In the genomic region with DNA sequence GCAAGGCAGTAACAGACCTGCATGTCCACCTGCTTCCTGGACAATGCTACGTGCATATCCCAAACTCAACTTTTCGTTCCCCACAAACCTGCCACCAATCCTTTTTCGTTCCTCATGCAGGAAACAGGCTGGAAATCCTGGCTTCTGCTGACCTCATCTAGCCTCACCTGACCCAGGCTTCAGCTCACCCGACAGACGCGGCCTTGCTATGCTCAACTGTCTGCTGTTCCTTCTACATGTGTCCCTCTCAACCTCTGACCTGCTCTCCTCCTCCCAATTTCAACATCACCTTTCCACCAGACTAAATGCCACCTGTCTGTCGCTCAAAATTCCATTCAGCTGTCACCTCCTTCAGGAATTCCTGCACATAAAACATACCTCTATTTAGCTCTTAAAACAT, we compare ENCODE assay signal across 18 cellular contexts. TPM values are rescaled to one million over a fixed set of nuclear protein-coding genes. Genes with fewer than 3 reads are reported as not detected.
DNase-seq lines count a peak whose midpoint lies in the region; ATAC-seq and TF ChIP-seq lines count a peak whose summit lies in the region.
"Had no signal": no experiment of that assay in that cellular context is flagged by ENCODE, and none has a peak within 500 bp of the region (broad histone marks: within the 10 kb centered on the region; RNA-seq: fewer than 3 reads in every experiment).

No MANE protein-coding gene starts in this region.

- H3K9ac ChIP-seq in H9 (ENCODE audit: extremely low read depth, insufficient read length, low read length) = no peak overlapping the region

- H3K27me3 Mint-ChIP-seq in CD4-positive, alpha-beta T cell = no peaks in the 10 kb centered on the region
- H3K27me3 Mint-ChIP-seq in H9 (ENCODE audit: low read depth) (no peaks in the 10 kb centered on the region), naive B cell (no peaks in the 10 kb centered on the region)
- no peaks in the 10 kb centered on the region for H3K27me3 Mint-ChIP-seq in activated T-helper 2 cell treated with anti-CD3 and anti-CD28 coated beads, Interferon-gamma antibody, Interleukin-2, Interleukin-4, amounts not matched to agents 10 μg/mL and 5 μg/mL and 100 μg/mL, durations not matched to agents 14 hours and 24 hours and 36 hours (ENCODE audit: low read depth)
- H3K27me3 Mint-ChIP-seq: type B pancreatic cell had no signal

- no peaks in the 10 kb centered on the region for H3K27me3 ChIP-seq in CD4-positive, alpha-beta T cell (ENCODE audit: control insufficient read depth, insufficient read depth, low read length)
- no peaks in the 10 kb centered on the region for H3K27me3 ChIP-seq in H9 (ENCODE audit: insufficient read depth, low read length)
- H3K27me3 ChIP-seq: esophagus squamous epithelium, hepatocyte had no signal

- H3K36me3 Mint-ChIP-seq in CD4-positive, alpha-beta T cell (ENCODE audit: low read depth) = peaks cover 88% of the 10 kb centered on the region
- H3K36me3 Mint-ChIP-seq in H9 (ENCODE audit: insufficient read depth in 1 of 3, low read depth in 3 of 3) = peaks cover 25 to 68% (median 41%) of the 10 kb centered on the region in 3 experiments; a peak in 6 of 7 replicates
- peaks cover 77% of the 10 kb centered on the region for H3K36me3 Mint-ChIP-seq in activated T-helper 2 cell treated with anti-CD3 and anti-CD28 coated beads, Interferon-gamma antibody, Interleukin-2, Interleukin-4, amounts not matched to agents 10 μg/mL and 5 μg/mL and 100 μg/mL, durations not matched to agents 14 hours and 24 hours and 36 hours (ENCODE audit: low read depth)
- H3K36me3 Mint-ChIP-seq in naive B cell = peaks cover 23 to 33% of the 10 kb centered on the region in 2 donors

- H3K79me2 ChIP-seq in H9 (ENCODE audit: insufficient read depth, low read length) = no peaks in the 10 kb centered on the region

- no peaks in the 10 kb centered on the region for H4K20me1 ChIP-seq in H9 (ENCODE audit: control insufficient read depth, insufficient read depth, insufficient read length)

- no peak overlapping the region for H4K8ac ChIP-seq in H9 (replicated peaks; ENCODE audit: insufficient read length, low read depth, low read length)

- no peak overlapping the region for H2AFZ ChIP-seq in H9 (ENCODE audit: low read length)
- H2AFZ ChIP-seq: hepatocyte had no signal

- no peaks in the 10 kb centered on the region for H3K9me3 Mint-ChIP-seq in CD4-positive, alpha-beta T cell
- H3K9me3 Mint-ChIP-seq in H9 (no peaks in the 10 kb centered on the region), naive B cell (no peaks in the 10 kb centered on the region)
- H3K9me3 Mint-ChIP-seq in activated T-helper 2 cell treated with anti-CD3 and anti-CD28 coated beads, Interferon-gamma antibody, Interleukin-2, Interleukin-4, amounts not matched to agents 10 μg/mL and 5 μg/mL and 100 μg/mL, durations not matched to agents 14 hours and 24 hours and 36 hours = no peaks in the 10 kb centered on the region
- H3K9me3 Mint-ChIP-seq: type B pancreatic cell had no signal

- H3K27ac ChIP-seq in CD4-positive, alpha-beta T cell (ENCODE audit: low read depth, low read length) = no peak overlapping the region
- H3K27ac ChIP-seq in H9 (ENCODE audit: insufficient read length, low read depth, low read length) = no peak overlapping the region
- H3K27ac ChIP-seq: coronary artery, hepatocyte had no signal

- no peak overlapping the region for H2BK12ac ChIP-seq in H9 (ENCODE audit: insufficient read length, low read depth, low read length)

- no peak overlapping the region for H3K4ac ChIP-seq in H9 (ENCODE audit: low read depth, low read length)

- no peak overlapping the region for H4K91ac ChIP-seq in H9 (ENCODE audit: insufficient read length, low read depth, low read length)

- H2BK5ac ChIP-seq in H9 (ENCODE audit: insufficient read length, low read length) = no peak overlapping the region

- no peak overlapping the region for H3K14ac ChIP-seq in H9 (ENCODE audit: insufficient read depth, low read length)

- peaks cover 86% of the 10 kb centered on the region for H3K4me1 Mint-ChIP-seq in CD4-positive, alpha-beta T cell (ENCODE audit: low read depth)
- H3K4me1 Mint-ChIP-seq in H9 = peaks cover 0 to 2% of the 10 kb centered on the region in 2 experiments; a peak in 1 of 4 replicates
- peaks cover 66% of the 10 kb centered on the region for H3K4me1 Mint-ChIP-seq in activated T-helper 2 cell treated with anti-CD3 and anti-CD28 coated beads, Interferon-gamma antibody, Interleukin-2, Interleukin-4, amounts not matched to agents 10 μg/mL and 5 μg/mL and 100 μg/mL, durations not matched to agents 14 hours and 24 hours and 36 hours (ENCODE audit: low read depth)
- peaks cover 50 to 69% (median 57%) of the 10 kb centered on the region in 3 donors for H3K4me1 Mint-ChIP-seq in naive B cell

- no peak for TF ChIP-seq CTCF in CD4-positive, alpha-beta T cell (IDR thresholded peaks at IDR 0.05)
- no peak for TF ChIP-seq CTCF in H9 (conservative IDR thresholded peaks at IDR 0.05)

- H2BK20ac ChIP-seq in H9 (ENCODE audit: low read depth, low read length, poor library complexity, severe bottlenecking) = no peak overlapping the region

- no peak overlapping the region for H2AK5ac ChIP-seq in H9 (ENCODE audit: insufficient read length, low read length)

- peak overlapping the region; percentile 87 for H3K27ac Mint-ChIP-seq in CD4-positive, alpha-beta T cell
- H3K27ac Mint-ChIP-seq in H9 (peak overlapping the region in 2 of 3 experiments; percentile 17 to 69; a peak in 3 of 7 replicates), naive B cell (peak overlapping the region in 4 of 6 donors; percentile 2 to 90 (median 84))
- peak overlapping the region; percentile 29 for H3K27ac Mint-ChIP-seq in activated T-helper 2 cell treated with anti-CD3 and anti-CD28 coated beads, Interferon-gamma antibody, Interleukin-2, Interleukin-4, amounts not matched to agents 10 μg/mL and 5 μg/mL and 100 μg/mL, durations not matched to agents 14 hours and 24 hours and 36 hours
- H3K27ac Mint-ChIP-seq: type B pancreatic cell had no signal

- H3T11ph ChIP-seq in H9 (ENCODE audit: low read length) = no peak overlapping the region

- no peak overlapping the region for H3K23ac ChIP-seq in H9 (ENCODE audit: insufficient read length, low read depth, low read length)

- no peak overlapping the region for H3K4me2 ChIP-seq in H9 (ENCODE audit: insufficient read depth, insufficient read length, low read length)
- H3K4me2 ChIP-seq: hepatocyte had no signal

- H3K79me1 ChIP-seq in H9 (ENCODE audit: insufficient read depth, low read depth, low read length, poor library complexity, severe bottlenecking) = peaks cover 3% of the 10 kb centered on the region

- no peak overlapping the region for H2BK120ac ChIP-seq in H9 (ENCODE audit: low read depth, low read length, poor library complexity, severe bottlenecking)

- ATAC-seq in CD4-positive, alpha-beta T cell (ENCODE audit: poor library complexity) = no peak
- no peak for ATAC-seq in naive B cell (ENCODE audit: low read depth in 2 of 2)
- no peak for ATAC-seq in GM18520 (IDR thresholded peaks at IDR 0.05; ENCODE audit: unreplicated experiment)
- no peak for ATAC-seq in HG02763 (IDR thresholded peaks at IDR 0.05; ENCODE audit: unreplicated experiment)
- ATAC-seq: left colon had no signal

- no peak overlapping the region for H3K56ac ChIP-seq in H9 (ENCODE audit: insufficient read length, low read depth, low read length)

- no peaks in the 10 kb centered on the region for H3K4me1 ChIP-seq in H9 (ENCODE audit: insufficient read depth, low read length)

- no peak overlapping the region for H4K5ac ChIP-seq in H9 (ENCODE audit: insufficient read length, low read depth, low read length)

- H3K4me3 Mint-ChIP-seq in CD4-positive, alpha-beta T cell = peak overlapping the region; percentile 62
- no peak overlapping the region for H3K4me3 Mint-ChIP-seq in H9
- no peak overlapping the region for H3K4me3 Mint-ChIP-seq in activated T-helper 2 cell treated with anti-CD3 and anti-CD28 coated beads, Interferon-gamma antibody, Interleukin-2, Interleukin-4, amounts not matched to agents 10 μg/mL and 5 μg/mL and 100 μg/mL, durations not matched to agents 14 hours and 24 hours and 36 hours (ENCODE audit: low read depth)
- peak overlapping the region in 4 of 8 donors; percentile 12 to 36 (median 28) for H3K4me3 Mint-ChIP-seq in naive B cell
- H3K4me3 Mint-ChIP-seq: type B pancreatic cell had no signal

- no peaks in the 10 kb centered on the region for H3K23me2 ChIP-seq in H9 (ENCODE audit: insufficient read length, low read depth, low read length, poor library complexity, severe bottlenecking)

- no peaks in the 10 kb centered on the region for H3K9me3 ChIP-seq in CD4-positive, alpha-beta T cell (ENCODE audit: control insufficient read depth, low read length)
- no peaks in the 10 kb centered on the region for H3K9me3 ChIP-seq in H9 (ENCODE audit: control insufficient read depth, low read depth, low read length)
- H3K9me3 ChIP-seq: esophagus squamous epithelium had no signal

- no peak overlapping the region for H3K18ac ChIP-seq in H9 (ENCODE audit: insufficient read length, low read depth, low read length)

- no peak for DNase-seq in CD4-positive, alpha-beta T cell
- DNase-seq in H9 (no peak), naive B cell (no peak), SK-N-DZ (ENCODE audit: low spot score) (no peak)
- DNase-seq in activated T-helper 2 cell treated with anti-CD3 and anti-CD28 coated beads, Interferon-gamma antibody, Interleukin-2, Interleukin-4, amounts not matched to agents 10 μg/mL and 5 μg/mL and 100 μg/mL, durations not matched to agents 14 hours and 24 hours and 36 hours (ENCODE audit: low spot score) = no peak
- DNase-seq: esophagus squamous epithelium, GDM1, left colon, MM.1S, NCI-H2107, NCI-H774, RPMI8226, T1000 had no signal

- CTCF ChIA-PET in CD4-positive, alpha-beta T cell (lab: Charles Lee) = interaction anchor here (0.7 to 1.5 kb wide), 5 partner anchors 11 to 35 kb away, joined by 3 to 4 read pairs (median 3); no protein-coding TSS in a partner anchor

- POLR2A ChIA-PET in CD4-positive, alpha-beta T cell (lab: Charles Lee) = interaction anchor here (1.2 to 4.5 kb wide), 3 partner anchors 20 to 27 kb away, joined by 4 to 25 read pairs (median 4); no protein-coding TSS in a partner anchor

- intact Hi-C loops in CD4-positive, alpha-beta T cell (cut with DNase I, micrococcal nuclease) = loop anchor here in 1 of 2 experiments (2.0 kb wide), 1 partner anchor 14 kb away; no protein-coding TSS in a partner anchor
- intact Hi-C loops in activated T-helper 2 cell treated with anti-CD3 and anti-CD28 coated beads, Interferon-gamma antibody, Interleukin-2, Interleukin-4, amounts not matched to agents 10 μg/mL and 5 μg/mL and 100 μg/mL, durations not matched to agents 14 hours and 24 hours and 36 hours (cut with micrococcal nuclease) = loop anchor here (5.0 kb wide), 1 partner anchor 45 kb away; a partner anchor contains a TSS

- no CpG with 5 or more reads among the region's 7 CpGs for WGBS in H9 (ENCODE audit: extremely low coverage, insufficient read length, low lambda C conversion rate)

- no peak overlapping the region for H2BK15ac ChIP-seq in H9 (ENCODE audit: low read depth, low read length)

RNA-seq across cellular contexts. Expression of a gene that starts 44.5 kb away (rescaled TPM):
- 100 to 1,000 TPM; 378 to 390 TPM for total RNA-seq in CD4-positive, alpha-beta T cell
- 124 and 130 TPM in 2 replicates for total RNA-seq in H9 (2021)
- total RNA-seq in activated T-helper 2 cell treated with anti-CD3 and anti-CD28 coated beads, Interferon-gamma antibody, Interleukin-2, Interleukin-4, amounts not matched to agents 10 μg/mL and 5 μg/mL and 100 μg/mL, durations not matched to agents 14 hours and 24 hours and 36 hours = 227 and 230 TPM in 2 replicates
- 10 to 100 TPM; 34.0 to 59.1 (median 56.1) TPM for polyA plus RNA-seq in naive B cell (ENCODE audit: low read depth in 6 of 6)
- 90.2 and 119 TPM in 2 replicates for polyA plus RNA-seq in SK-N-DZ (2014; cell fraction: cytosol; rRNA removed)
- 139 and 189 TPM in 2 replicates for polyA plus RNA-seq in SK-N-DZ (2014; cell fraction: nucleus; rRNA removed)

Comparison
In these comparisons a context has a peak if more than half of its experiments do, and no peak if none do; other contexts are left out.
1. H3K27ac Mint-ChIP-seq: peak in every context shown above with its lines; median percentile 87 in CD4-positive, alpha-beta T cell; 84 in naive B cell; 43 in H9; 29 in activated T-helper 2 cell treated with anti-CD3 and anti-CD28 coated beads, Interferon-gamma antibody, Interleukin-2, Interleukin-4, amounts not matched to agents 10 μg/mL and 5 μg/mL and 100 μg/mL, durations not matched to agents 14 hours and 24 hours and 36 hours.